Comparison of ENCODE assay signal across 11 cellular contexts in the genomic region with DNA sequence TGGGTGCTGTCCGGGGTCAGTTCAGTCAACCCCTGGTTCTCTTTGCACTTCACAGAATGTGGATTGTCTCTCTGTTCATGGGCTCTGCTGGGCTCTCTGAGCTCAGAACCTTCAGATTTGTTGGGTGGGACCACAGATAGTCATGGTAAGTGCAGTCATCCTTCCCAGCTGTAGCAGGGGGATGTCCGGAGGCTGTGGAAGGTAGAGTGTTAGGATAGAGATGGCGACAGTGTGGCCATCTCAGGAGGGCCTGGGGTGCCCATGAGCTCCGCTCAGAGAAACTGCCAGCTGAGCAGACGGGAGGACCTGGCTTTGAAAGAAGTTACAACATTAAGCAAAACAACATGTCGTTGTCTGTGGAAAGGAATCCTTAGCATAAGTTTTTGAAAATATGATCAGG.
DNase-seq lines count a peak whose midpoint lies in the region; ATAC-seq and TF ChIP-seq lines count a peak whose summit lies in the region.
"Had no signal": no experiment of that assay in that cellular context is flagged by ENCODE, and none has a peak within 500 bp of the region (broad histone marks: within the 10 kb centered on the region; RNA-seq: fewer than 3 reads in every experiment).

No MANE protein-coding gene starts in this region.

- no peaks in the 10 kb centered on the region for H3K9me2 ChIP-seq in SK-N-SH

- intact Hi-C loops in CD8-positive, alpha-beta T cell (cut with DNase I, micrococcal nuclease): loop anchor here in 1 of 2 experiments (2.0 kb wide), 1 partner anchor 14 kb away; no protein-coding TSS in a partner anchor
- intact Hi-C loops in ascending aorta (cut with DNase I): no loop called here

- H2AFZ ChIP-seq in SK-N-SH (ENCODE audit: low read depth): no peak overlapping the region

- no peak overlapping the region for H3K27ac Mint-ChIP-seq in CD8-positive, alpha-beta T cell

- no peaks in the 10 kb centered on the region for H3K36me3 ChIP-seq in CD8-positive, alpha-beta T cell (ENCODE audit: insufficient read depth, low read length)
- H3K36me3 ChIP-seq in ascending aorta: no peaks in the 10 kb centered on the region
- H3K36me3 ChIP-seq in WERI-Rb-1: no peaks in the 10 kb centered on the region
- no peaks in the 10 kb centered on the region for H3K36me3 ChIP-seq in SK-N-SH (replicated peaks in 1 of 2; ENCODE audit: control insufficient read depth in 1 of 2, insufficient read depth in 2 of 2, low read length in 1 of 2)
- H3K36me3 ChIP-seq: stomach had no signal

- no peak overlapping the region for H3K4me3 ChIP-seq in CD8-positive, alpha-beta T cell (ENCODE audit: low read depth, low read length)
- H3K4me3 ChIP-seq in ascending aorta (no peak overlapping the region), WERI-Rb-1 (ENCODE audit: low read depth, low read length) (no peak overlapping the region), SK-N-SH (ENCODE audit: low read depth in 2 of 2, low read length in 1 of 2) (no peak overlapping the region)
- H3K4me3 ChIP-seq: stomach had no signal

- POLR2A ChIA-PET in CD8-positive, alpha-beta T cell (lab: Charles Lee): interaction anchor here (1.0 to 2.9 kb wide), 3 partner anchors 9 to 22 kb away, joined by 3 to 9 read pairs (median 4); no protein-coding TSS in a partner anchor
- POLR2A ChIA-PET in SK-N-SH (lab: Yijun Ruan, JAX): no interaction called here

- H3K9me3 ChIP-seq in CD8-positive, alpha-beta T cell (ENCODE audit: low read length): no peaks in the 10 kb centered on the region
- H3K9me3 ChIP-seq in ascending aorta (no peaks in the 10 kb centered on the region), WERI-Rb-1 (ENCODE audit: severe bottlenecking) (no peaks in the 10 kb centered on the region), SK-N-SH (no peaks in the 10 kb centered on the region)
- H3K9me3 ChIP-seq: stomach had no signal

- 71% methylated on average over 6 of the region's 6 CpGs for WGBS in SK-N-SH (ENCODE audit: low lambda C conversion rate)

- peaks cover 40% of the 10 kb centered on the region for H3K4me1 Mint-ChIP-seq in CD8-positive, alpha-beta T cell (ENCODE audit: low read depth)

- CTCF ChIA-PET in CD8-positive, alpha-beta T cell (lab: Charles Lee): interaction anchor here (1.0 to 1.2 kb wide), 3 partner anchors 18 to 53 kb away, joined by 3 read pairs; no protein-coding TSS in a partner anchor
- CTCF ChIA-PET in SK-N-SH (lab: Yijun Ruan, JAX): interaction anchor here (1.7 kb wide), 1 partner anchor 18 kb away, joined by 4 read pairs; no protein-coding TSS in a partner anchor

- no peaks in the 10 kb centered on the region for H3K27me3 ChIP-seq in CD8-positive, alpha-beta T cell (ENCODE audit: insufficient read depth, low read length)
- H3K27me3 ChIP-seq in ascending aorta (no peaks in the 10 kb centered on the region), WERI-Rb-1 (ENCODE audit: insufficient read depth, low read depth, severe bottlenecking) (no peaks in the 10 kb centered on the region), SK-N-SH (ENCODE audit: insufficient read depth) (no peaks in the 10 kb centered on the region)
- H3K27me3 ChIP-seq: stomach had no signal

- no peaks in the 10 kb centered on the region for H3F3A ChIP-seq in SK-N-SH (replicated peaks; ENCODE audit: insufficient read depth)

- H3K79me2 ChIP-seq in SK-N-SH (ENCODE audit: insufficient read depth): no peaks in the 10 kb centered on the region

- no peaks in the 10 kb centered on the region for H4K20me1 ChIP-seq in SK-N-SH (ENCODE audit: insufficient read depth)

- no peak for TF ChIP-seq RAD21 in SK-N-SH (IDR thresholded peaks at IDR 0.05; ENCODE audit: low read length)

- H3K4me3 Mint-ChIP-seq in CD8-positive, alpha-beta T cell: peak overlapping the region; percentile 32

- H3K27ac ChIP-seq in CD8-positive, alpha-beta T cell (ENCODE audit: low read depth, low read length): no peak overlapping the region
- H3K27ac ChIP-seq in ascending aorta (peak overlapping the region; percentile 27 to 33), WERI-Rb-1 (no peak overlapping the region), SK-N-SH (ENCODE audit: low read depth in 2 of 2, low read length in 1 of 2) (peak overlapping the region in 1 of 2 experiments; percentile 39; a peak in 1 of 4 replicates)

- no peak overlapping the region for H3K9ac ChIP-seq in SK-N-SH

- no peak for ATAC-seq in CD8-positive, alpha-beta T cell
- peak; percentile 27 for ATAC-seq in GM19372 (IDR thresholded peaks at IDR 0.05; ENCODE audit: low read depth, unreplicated experiment)
- peak; percentile 9 for ATAC-seq in HG03095 (IDR thresholded peaks at IDR 0.05; ENCODE audit: unreplicated experiment)

- H3K27me3 Mint-ChIP-seq in CD8-positive, alpha-beta T cell (ENCODE audit: low read depth): no peaks in the 10 kb centered on the region

- peaks cover 25% of the 10 kb centered on the region for H3K4me1 ChIP-seq in CD8-positive, alpha-beta T cell (ENCODE audit: insufficient read depth, low read length)
- H3K4me1 ChIP-seq in ascending aorta: peaks cover 3 to 20% of the 10 kb centered on the region in 2 donors
- peaks cover 0 to 24% of the 10 kb centered on the region in 2 experiments; a peak in 2 of 4 replicates for H3K4me1 ChIP-seq in SK-N-SH (ENCODE audit: control insufficient read depth in 1 of 2, insufficient read depth in 2 of 2, low read depth in 1 of 2, low read length in 1 of 2)

- no peaks in the 10 kb centered on the region for H3K36me3 Mint-ChIP-seq in CD8-positive, alpha-beta T cell

- H3K9me3 Mint-ChIP-seq in CD8-positive, alpha-beta T cell: no peaks in the 10 kb centered on the region

- no peak for TF ChIP-seq EP300 in SK-N-SH (IDR thresholded peaks at IDR 0.05; ENCODE audit: borderline replicate concordance in 1 of 2, low read depth in 1 of 2, low read length in 1 of 2)

- H3K4me2 ChIP-seq in SK-N-SH: no peak overlapping the region; the same call in 1 of the 2 replicates

- TF ChIP-seq CTCF in CD8-positive, alpha-beta T cell (IDR thresholded peaks at IDR 0.05): no peak
- TF ChIP-seq CTCF in ascending aorta (IDR thresholded peaks at IDR 0.05) (no peak), WERI-Rb-1 (IDR thresholded peaks at IDR 0.05; ENCODE audit: low read depth, low read length) (no peak), SK-N-SH (IDR thresholded peaks at IDR 0.05) (no peak)

- no peak for DNase-seq in CD8-positive, alpha-beta T cell
- DNase-seq in ascending aorta (ENCODE audit: low spot score in 2 of 2) (no peak), ecto neural progenitor cell (ENCODE audit: low spot score) (no peak), GOT3 (lab: John Stamatoyannopoulos, UW) (no peak), WERI-Rb-1 (no peak), SK-N-SH (no peak)
- DNase-seq: cortex of kidney, H7, stomach had no signal

TF ChIP-seq in SK-N-SH, 30 proteins besides CTCF, POLR2A, EP300 and RAD21:
- TF ChIP-seq, protein P1, sequence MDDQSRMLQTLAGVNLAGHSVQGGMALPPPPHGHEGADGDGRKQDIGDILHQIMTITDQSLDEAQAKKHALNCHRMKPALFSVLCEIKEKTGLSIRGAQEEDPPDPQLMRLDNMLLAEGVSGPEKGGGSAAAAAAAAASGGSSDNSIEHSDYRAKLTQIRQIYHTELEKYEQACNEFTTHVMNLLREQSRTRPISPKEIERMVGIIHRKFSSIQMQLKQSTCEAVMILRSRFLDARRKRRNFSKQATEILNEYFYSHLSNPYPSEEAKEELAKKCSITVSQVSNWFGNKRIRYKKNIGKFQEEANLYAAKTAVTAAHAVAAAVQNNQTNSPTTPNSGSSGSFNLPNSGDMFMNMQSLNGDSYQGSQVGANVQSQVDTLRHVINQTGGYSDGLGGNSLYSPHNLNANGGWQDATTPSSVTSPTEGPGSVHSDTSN (IDR thresholded peaks at IDR 0.05): no peak
- TF ChIP-seq, protein P2, sequence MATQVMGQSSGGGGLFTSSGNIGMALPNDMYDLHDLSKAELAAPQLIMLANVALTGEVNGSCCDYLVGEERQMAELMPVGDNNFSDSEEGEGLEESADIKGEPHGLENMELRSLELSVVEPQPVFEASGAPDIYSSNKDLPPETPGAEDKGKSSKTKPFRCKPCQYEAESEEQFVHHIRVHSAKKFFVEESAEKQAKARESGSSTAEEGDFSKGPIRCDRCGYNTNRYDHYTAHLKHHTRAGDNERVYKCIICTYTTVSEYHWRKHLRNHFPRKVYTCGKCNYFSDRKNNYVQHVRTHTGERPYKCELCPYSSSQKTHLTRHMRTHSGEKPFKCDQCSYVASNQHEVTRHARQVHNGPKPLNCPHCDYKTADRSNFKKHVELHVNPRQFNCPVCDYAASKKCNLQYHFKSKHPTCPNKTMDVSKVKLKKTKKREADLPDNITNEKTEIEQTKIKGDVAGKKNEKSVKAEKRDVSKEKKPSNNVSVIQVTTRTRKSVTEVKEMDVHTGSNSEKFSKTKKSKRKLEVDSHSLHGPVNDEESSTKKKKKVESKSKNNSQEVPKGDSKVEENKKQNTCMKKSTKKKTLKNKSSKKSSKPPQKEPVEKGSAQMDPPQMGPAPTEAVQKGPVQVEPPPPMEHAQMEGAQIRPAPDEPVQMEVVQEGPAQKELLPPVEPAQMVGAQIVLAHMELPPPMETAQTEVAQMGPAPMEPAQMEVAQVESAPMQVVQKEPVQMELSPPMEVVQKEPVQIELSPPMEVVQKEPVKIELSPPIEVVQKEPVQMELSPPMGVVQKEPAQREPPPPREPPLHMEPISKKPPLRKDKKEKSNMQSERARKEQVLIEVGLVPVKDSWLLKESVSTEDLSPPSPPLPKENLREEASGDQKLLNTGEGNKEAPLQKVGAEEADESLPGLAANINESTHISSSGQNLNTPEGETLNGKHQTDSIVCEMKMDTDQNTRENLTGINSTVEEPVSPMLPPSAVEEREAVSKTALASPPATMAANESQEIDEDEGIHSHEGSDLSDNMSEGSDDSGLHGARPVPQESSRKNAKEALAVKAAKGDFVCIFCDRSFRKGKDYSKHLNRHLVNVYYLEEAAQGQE (IDR thresholded peaks at IDR 0.05; ENCODE audit: low read depth, low read length): no peak
- no peak for TF ChIP-seq JUND (IDR thresholded peaks at IDR 0.05)
- no peak for TF ChIP-seq RXRA (IDR thresholded peaks at IDR 0.05; ENCODE audit: borderline replicate concordance, low read depth)
TF ChIP-seq in SK-N-SH: peak in this region for 0.

Comparison
In these comparisons a context has a peak if more than half of its experiments do, and no peak if none do; other contexts are left out.
1. H3K27ac ChIP-seq: peak in ascending aorta (2 of 2); none in CD8-positive, alpha-beta T cell (single experiment) and WERI-Rb-1 (single experiment).